Comparison of ENCODE assay signal across 28 cellular contexts in the genomic region with DNA sequence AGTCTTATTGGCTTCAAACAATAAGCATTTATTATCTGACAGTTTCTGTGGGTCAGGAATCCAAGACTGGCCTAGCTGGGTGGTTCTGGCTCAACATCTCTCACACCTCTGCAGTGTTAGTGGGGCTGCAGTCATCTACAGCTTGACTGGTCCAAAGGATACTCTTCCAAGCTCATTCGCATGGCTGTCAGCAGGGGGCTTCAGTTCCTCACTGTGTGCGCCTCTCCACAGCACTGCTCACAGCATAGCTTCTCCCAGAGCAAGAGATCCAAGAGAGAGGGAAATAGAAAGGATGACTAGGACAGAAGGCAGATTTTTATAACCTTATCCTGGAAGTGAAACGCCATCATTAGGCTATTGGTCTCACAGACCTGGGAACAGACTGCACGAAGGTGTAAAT.
DNase-seq lines count a peak whose midpoint lies in the region; ATAC-seq, FAIRE-seq and TF ChIP-seq lines count a peak whose summit lies in the region.
"Had no signal": no experiment of that assay in that cellular context is flagged by ENCODE, and none has a peak within 500 bp of the region (broad histone marks: within the 10 kb centered on the region; RNA-seq: fewer than 3 reads in every experiment).

No MANE protein-coding gene starts in this region.

- no peak overlapping the region for H3K23ac ChIP-seq in H9 (ENCODE audit: insufficient read length, low read depth, low read length)

- no peak overlapping the region for H3K56ac ChIP-seq in H9 (ENCODE audit: insufficient read length, low read depth, low read length)

- no peak overlapping the region for H3K14ac ChIP-seq in H9 (ENCODE audit: insufficient read depth, low read length)

- H3K79me1 ChIP-seq in H9 (ENCODE audit: insufficient read depth, low read depth, low read length, poor library complexity, severe bottlenecking) = no peaks in the 10 kb centered on the region

- H3K23me2 ChIP-seq in H9 (ENCODE audit: insufficient read length, low read depth, low read length, poor library complexity, severe bottlenecking) = no peaks in the 10 kb centered on the region

- H3K18ac ChIP-seq in H9 (ENCODE audit: insufficient read length, low read depth, low read length) = no peak overlapping the region

- peaks cover 2% of the 10 kb centered on the region; the same call in 1 of the 2 replicates for H3K79me2 ChIP-seq in H9 (ENCODE audit: insufficient read depth, low read length)
- H3K79me2 ChIP-seq in K562 (ENCODE audit: control insufficient read depth, insufficient read depth, low read length) = no peaks in the 10 kb centered on the region
- peaks cover 5% of the 10 kb centered on the region; the same call in 1 of the 2 replicates for H3K79me2 ChIP-seq in PC-9 (ENCODE audit: low read depth)

- no peak for FAIRE-seq in K562 (lab: Jason Lieb, UNC)
- FAIRE-seq: GM12891 had no signal

- no peak overlapping the region for H3T11ph ChIP-seq in H9 (ENCODE audit: low read length)

- no peak for DNase-seq in AG04450 (ENCODE audit: low read depth, low spot score)
- no peak for DNase-seq in H9
- DNase-seq in K562 (ENCODE audit: extremely low read depth in 1 of 4, low spot score in 3 of 4) = peak in 1 of 4 experiments; percentile 2
- DNase-seq in fibroblast of villous mesenchyme (ENCODE audit: low read depth) = no peak
- DNase-seq in PC-9 = no peak
- no peak for DNase-seq in NCI-H1694 treated with DMSO at 0.1 percent for 48 hours (lab: John Stamatoyannopoulos, UW)
- DNase-seq: activated CD4-positive, alpha-beta T cell treated with anti-CD3 and anti-CD28 coated beads, Interleukin-2, amount 50 U/mL, for 48 hours; activated CD4-positive, CD25-positive, alpha-beta regulatory T cell treated with anti-CD3 and anti-CD28 coated beads, Interleukin-2, amount 50 U/mL, for 72 hours; activated naive CD4-positive, alpha-beta T cell; activated naive CD8-positive, alpha-beta T cell treated with anti-CD3 and anti-CD28 coated beads, Interleukin-2, amount 50 U/mL, for 24 hours; activated T-cell treated with anti-CD3 and anti-CD28 coated beads, Interleukin-2, amount 50 U/mL, for 48 hours; CD8-positive, alpha-beta memory T cell; esophagus squamous epithelium; left colon; NCI-H1436 treated with DMSO at 0.1 percent for 48 hours; NCI-H2107; NCI-H748 treated with DMSO at 0.1 percent for 48 hours; stimulated activated CD4-positive, alpha-beta T cell treated with anti-CD3 and anti-CD28 coated beads, Interleukin-15, amount 100 ng/mL, for 24 hours; substantia nigra; T-helper 2 cell had no signal

- no peaks in the 10 kb centered on the region for H3K27me3 ChIP-seq in AG04450 (ENCODE audit: control insufficient read depth, insufficient read depth, low read length)
- H3K27me3 ChIP-seq in H9 (ENCODE audit: insufficient read depth, low read length) = no peaks in the 10 kb centered on the region
- H3K27me3 ChIP-seq in K562 (ENCODE audit: control insufficient read depth in 2 of 2, insufficient read depth in 2 of 2, low read length in 2 of 2) = no peaks in the 10 kb centered on the region
- H3K27me3 ChIP-seq in PC-9 (ENCODE audit: insufficient read depth, low read depth) = no peaks in the 10 kb centered on the region
- H3K27me3 ChIP-seq: esophagus squamous epithelium had no signal

- peaks cover 3 to 18% (median 10%) of the 10 kb centered on the region in 3 experiments; a peak in 6 of 7 replicates for H3K36me3 Mint-ChIP-seq in H9 (ENCODE audit: insufficient read depth in 1 of 3, low read depth in 3 of 3)
- H3K36me3 Mint-ChIP-seq: CD8-positive, alpha-beta memory T cell; memory B cell; stimulated activated effector memory CD8-positive, alpha-beta T cell treated with anti-CD3 and anti-CD28 coated beads, Interleukin-12 subunit alpha, Interleukin-12 subunit beta, amount 100 ng/mL, for 72 hours had no signal

- H2AK5ac ChIP-seq in H9 (ENCODE audit: insufficient read length, low read length) = no peak overlapping the region

- H4K5ac ChIP-seq in H9 (ENCODE audit: insufficient read length, low read depth, low read length) = no peak overlapping the region

- intact Hi-C loops in K562 (cut with micrococcal nuclease) (no loop called here), PC-9 (cut with micrococcal nuclease; ENCODE audit: unreplicated experiment) (no loop called here)

- no peak overlapping the region for H3K4me3 ChIP-seq in AG04450 (ENCODE audit: low read depth, low read length)
- H3K4me3 ChIP-seq in K562 = no peak overlapping the region
- H3K4me3 ChIP-seq in fibroblast of villous mesenchyme (ENCODE audit: low read depth, low read length) = no peak overlapping the region
- H3K4me3 ChIP-seq in PC-9 = no peak overlapping the region
- H3K4me3 ChIP-seq: esophagus squamous epithelium had no signal

- no peaks in the 10 kb centered on the region for H3F3A ChIP-seq in PC-9 (ENCODE audit: insufficient read depth, low read depth)

- H3K9ac ChIP-seq in H9 (ENCODE audit: extremely low read depth, insufficient read length, low read length) (no peak overlapping the region), K562 (ENCODE audit: insufficient read depth in 1 of 2, low read depth in 2 of 2, low read length in 2 of 2) (no peak overlapping the region)

- no peak overlapping the region for H3K4me3 Mint-ChIP-seq in H9
- H3K4me3 Mint-ChIP-seq: activated naive CD8-positive, alpha-beta T cell treated with anti-CD3 and anti-CD28 coated beads, Interleukin-2, amount 50 U/mL, for 24 hours; B cell; CD8-positive, alpha-beta memory T cell; central memory CD8-positive, alpha-beta T cell; memory B cell; stimulated activated effector memory CD8-positive, alpha-beta T cell treated with anti-CD3 and anti-CD28 coated beads, Interleukin-12 subunit alpha, Interleukin-12 subunit beta, amount 100 ng/mL, for 72 hours had no signal

- H4K8ac ChIP-seq in H9 (replicated peaks; ENCODE audit: insufficient read length, low read depth, low read length) = no peak overlapping the region

- TF ChIP-seq CTCF in AG04450 (IDR thresholded peaks at IDR 0.05; ENCODE audit: low read depth, low read length) = 0 out of 2 replicates have a peak, but pooled peaks have one; percentile 11
- peak; percentile 27; the same call in 2 of the 3 replicates for TF ChIP-seq CTCF in H9 (conservative IDR thresholded peaks at IDR 0.05)
- 0 out of 6 replicates have a peak, but pooled peaks of 1 of the 3 experiments have one; percentile 4 for TF ChIP-seq CTCF in K562 (IDR thresholded peaks at IDR 0.05 in 2 of 3, conservative IDR thresholded peaks at IDR 0.05 in 1 of 3; ENCODE audit: insufficient read depth in 2 of 3, low read depth in 1 of 3, low read length in 3 of 3)
- peak; percentile 38 for TF ChIP-seq CTCF in fibroblast of villous mesenchyme (IDR thresholded peaks at IDR 0.05; ENCODE audit: insufficient read depth, low read depth, low read length)
- TF ChIP-seq CTCF in PC-9 (conservative IDR thresholded peaks at IDR 0.05) = no peak

- H3K9me3 ChIP-seq in AG04450 (ENCODE audit: control insufficient read depth, insufficient read depth, low read length) (no peaks in the 10 kb centered on the region), H9 (ENCODE audit: control insufficient read depth, low read depth, low read length) (no peaks in the 10 kb centered on the region), K562 (replicated peaks; ENCODE audit: control insufficient read depth, insufficient read depth, low read depth, low read length) (no peaks in the 10 kb centered on the region), PC-9 (ENCODE audit: insufficient read depth, low read depth) (no peaks in the 10 kb centered on the region)
- H3K9me3 ChIP-seq: esophagus squamous epithelium had no signal

- no peaks in the 10 kb centered on the region for H3K27me3 Mint-ChIP-seq in H9 (ENCODE audit: low read depth)
- H3K27me3 Mint-ChIP-seq: activated naive CD8-positive, alpha-beta T cell treated with anti-CD3 and anti-CD28 coated beads, Interleukin-2, amount 50 U/mL, for 24 hours; B cell; memory B cell had no signal

- H2AFZ ChIP-seq in H9 (ENCODE audit: low read length) (no peak overlapping the region), K562 (ENCODE audit: low read depth, low read length) (no peak overlapping the region), PC-9 (no peak overlapping the region)

- H3K4me2 ChIP-seq in H9 (ENCODE audit: insufficient read depth, insufficient read length, low read length) = no peak overlapping the region
- no peak overlapping the region for H3K4me2 ChIP-seq in K562 (ENCODE audit: insufficient read depth, low read length)
- H3K4me2 ChIP-seq in PC-9 = no peak overlapping the region

- H3K27ac ChIP-seq in AG04450 (ENCODE audit: low read depth, low read length) (no peak overlapping the region), H9 (ENCODE audit: insufficient read length, low read depth, low read length) (no peak overlapping the region), K562 (ENCODE audit: extremely low read depth, low read depth, low read length) (no peak overlapping the region), PC-9 (no peak overlapping the region)
- H3K27ac ChIP-seq: esophagus squamous epithelium had no signal

- H3K36me3 ChIP-seq in K562 (ENCODE audit: control insufficient read depth, insufficient read depth, low read length) = no peaks in the 10 kb centered on the region
- no peaks in the 10 kb centered on the region for H3K36me3 ChIP-seq in PC-9 (ENCODE audit: low read depth)
- H3K36me3 ChIP-seq: esophagus squamous epithelium had no signal

- no peak overlapping the region for H2BK12ac ChIP-seq in H9 (ENCODE audit: insufficient read length, low read depth, low read length)

- H4K20me1 ChIP-seq in H9 (ENCODE audit: control insufficient read depth, insufficient read depth, insufficient read length) = no peaks in the 10 kb centered on the region
- no peaks in the 10 kb centered on the region for H4K20me1 ChIP-seq in K562 (replicated peaks; ENCODE audit: control insufficient read depth, insufficient read depth, low read length)
- H4K20me1 ChIP-seq in PC-9 (ENCODE audit: insufficient read depth) = no peaks in the 10 kb centered on the region

- in situ Hi-C loops in K562 (cut with MboI) = no loop called here

- TF ChIP-seq EP300 in K562 (IDR thresholded peaks at IDR 0.05; ENCODE audit: low read length) = no peak

- no peak overlapping the region for H2BK5ac ChIP-seq in H9 (ENCODE audit: insufficient read length, low read length)

- no peaks in the 10 kb centered on the region for H3K9me3 Mint-ChIP-seq in H9
- H3K9me3 Mint-ChIP-seq: central memory CD8-positive, alpha-beta T cell; memory B cell had no signal

- no peak overlapping the region for H2BK120ac ChIP-seq in H9 (ENCODE audit: low read depth, low read length, poor library complexity, severe bottlenecking)

- no peak overlapping the region for H3K27ac Mint-ChIP-seq in H9
- H3K27ac Mint-ChIP-seq: activated naive CD8-positive, alpha-beta T cell treated with anti-CD3 and anti-CD28 coated beads, Interleukin-2, amount 50 U/mL, for 24 hours; B cell; CD8-positive, alpha-beta memory T cell; memory B cell; stimulated activated effector memory CD8-positive, alpha-beta T cell treated with anti-CD3 and anti-CD28 coated beads, Interleukin-12 subunit alpha, Interleukin-12 subunit beta, amount 100 ng/mL, for 72 hours had no signal

- no peaks in the 10 kb centered on the region for H3K9me2 ChIP-seq in PC-9 (ENCODE audit: insufficient read depth)

- no peak for TF ChIP-seq RAD21 in K562 (CRISPR knock-in tag; conservative IDR thresholded peaks at IDR 0.05 in 1 of 2, IDR thresholded peaks at IDR 0.05 in 1 of 2)

- H2BK20ac ChIP-seq in H9 (ENCODE audit: low read depth, low read length, poor library complexity, severe bottlenecking) = no peak overlapping the region

- no peak for TF ChIP-seq POLR2A in K562 (conservative IDR thresholded peaks at IDR 0.05)

- H4K91ac ChIP-seq in H9 (ENCODE audit: insufficient read length, low read depth, low read length) = no peak overlapping the region

- H2BK15ac ChIP-seq in H9 (ENCODE audit: low read depth, low read length) = no peak overlapping the region

- POLR2A ChIA-PET in AG04450 (lab: Yijun Ruan, JAX) (no interaction called here), K562 (lab: Yijun Ruan, JAX) (no interaction called here), PC-9 (lab: Charles Lee; ENCODE audit: unreplicated experiment) (no interaction called here)

- H3K4me1 Mint-ChIP-seq in H9 = peaks cover 19 to 25% of the 10 kb centered on the region in 2 experiments
- H3K4me1 Mint-ChIP-seq: activated naive CD8-positive, alpha-beta T cell treated with anti-CD3 and anti-CD28 coated beads, Interleukin-2, amount 50 U/mL, for 24 hours; B cell; CD8-positive, alpha-beta memory T cell; central memory CD8-positive, alpha-beta T cell; memory B cell; stimulated activated effector memory CD8-positive, alpha-beta T cell treated with anti-CD3 and anti-CD28 coated beads, Interleukin-12 subunit alpha, Interleukin-12 subunit beta, amount 100 ng/mL, for 72 hours had no signal

- H3K4me1 ChIP-seq in H9 (ENCODE audit: insufficient read depth, low read length) = peaks cover 6% of the 10 kb centered on the region
- no peaks in the 10 kb centered on the region for H3K4me1 ChIP-seq in K562 (replicated peaks in 1 of 2; ENCODE audit: control insufficient read depth in 2 of 2, insufficient read depth in 2 of 2, low read length in 2 of 2)
- no peaks in the 10 kb centered on the region for H3K4me1 ChIP-seq in PC-9 (replicated peaks; ENCODE audit: insufficient read depth)

- WGBS in H9 (ENCODE audit: extremely low coverage, insufficient read length, low lambda C conversion rate) = no CpG with 5 or more reads among the region's 4 CpGs
- WGBS in K562 (ENCODE audit: insufficient coverage, low coverage, missing lambda C conversion rate) = 0% methylated on average over 3 of the region's 4 CpGs

- H3K4ac ChIP-seq in H9 (ENCODE audit: low read depth, low read length) = no peak overlapping the region

- CTCF ChIA-PET in AG04450 (lab: Charles Lee) (no interaction called here), K562 (lab: Yijun Ruan, JAX; ENCODE audit: low intra/inter-chr PET ratio) (no interaction called here), PC-9 (lab: Charles Lee) (no interaction called here)

- BruUV-seq in K562 (replicated peaks; lab: Mats Ljungman, UMichigan) (no TSS peak), PC-9 (replicated peaks; lab: Mats Ljungman, UMichigan) (no TSS peak)

- H3K9me1 ChIP-seq in K562 (ENCODE audit: control insufficient read depth, insufficient read depth, low read length) = no peaks in the 10 kb centered on the region

- ATAC-seq in K562 = peak; percentile 53; the same call in 1 of the 3 replicates
- no peak for ATAC-seq in HG02938 (IDR thresholded peaks at IDR 0.05; ENCODE audit: unreplicated experiment)
- no peak for ATAC-seq in GM19467 (IDR thresholded peaks at IDR 0.05; ENCODE audit: unreplicated experiment)
- ATAC-seq: activated naive CD8-positive, alpha-beta T cell treated with anti-CD3 and anti-CD28 coated beads, Interleukin-2, amount 50 U/mL, for 24 hours; left colon; SK-N-SH treated with all-trans-retinoic acid at 6 μM for 48 hours; stimulated activated effector memory CD8-positive, alpha-beta T cell treated with anti-CD3 and anti-CD28 coated beads, Interleukin-12 subunit alpha, Interleukin-12 subunit beta, amount 100 ng/mL, for 72 hours had no signal
